Comparison of ENCODE assay signal across 1 cellular context in genomic region chr17:13940858-13941665, GRCh38.
TF ChIP-seq lines count a peak whose summit lies in the region.

No MANE protein-coding gene starts in this region.

TF ChIP-seq in K562, 482 proteins besides CTCF, POLR2A, EP300 and RAD21 (continued from another document and continues in another):
- TF ChIP-seq E2F8 (IDR thresholded peaks at IDR 0.05; ENCODE audit: low read depth, partially characterized antibody) (no peak), SMARCA4 (IDR thresholded peaks at IDR 0.05) (no peak), TAL1 (IDR thresholded peaks at IDR 0.05) (peak; percentile 57), CBX3 (IDR thresholded peaks at IDR 0.05; ENCODE audit: borderline replicate concordance in 1 of 2, low read length in 2 of 2) (no peak), ZNF79 (CRISPR knock-in tag; IDR thresholded peaks at IDR 0.05; ENCODE audit: low read depth) (no peak), NFE2 (IDR thresholded peaks at IDR 0.05; ENCODE audit: low read depth) (no peak), KDM5B (IDR thresholded peaks at IDR 0.05; ENCODE audit: insufficient replicate concordance, low read depth, low read length) (no peak), HLTF (IDR thresholded peaks at IDR 0.05) (no peak), E2F6 (IDR thresholded peaks at IDR 0.05; ENCODE audit: borderline replicate concordance in 1 of 2, extremely low read depth in 1 of 2, insufficient read depth in 1 of 2, insufficient read length in 1 of 2, low read depth in 1 of 2, low read length in 1 of 2, poor library complexity in 1 of 2, severe bottlenecking in 1 of 2) (no peak), HNRNPUL1 (IDR thresholded peaks at IDR 0.05; ENCODE audit: low read length) (no peak), ZNF175 (CRISPR knock-in tag; IDR thresholded peaks at IDR 0.05; ENCODE audit: low read depth) (no peak), POU5F1 (IDR thresholded peaks at IDR 0.05; ENCODE audit: borderline replicate concordance, low read depth, low read length, partially characterized antibody) (no peak), NEUROD1 (IDR thresholded peaks at IDR 0.05; ENCODE audit: borderline replicate concordance, low read depth, low read length, partially characterized antibody) (no peak), ELF1 (tag; IDR thresholded peaks at IDR 0.05) (peak; percentile 28; the same call in 1 of the 2 replicates), ZNF407 (IDR thresholded peaks at IDR 0.05; ENCODE audit: low read depth) (no peak), PHF8 (IDR thresholded peaks at IDR 0.05; ENCODE audit: borderline replicate concordance, low read length) (no peak), ZNF518B (CRISPR knock-in tag; IDR thresholded peaks at IDR 0.05) (no peak), SMARCA5 (IDR thresholded peaks at IDR 0.05) (no peak), FOXJ2 (tag; IDR thresholded peaks at IDR 0.05) (no peak), PPARD (CRISPR knock-in tag; IDR thresholded peaks at IDR 0.05) (no peak), ELK1 (CRISPR knock-in tag; IDR thresholded peaks at IDR 0.05) (no peak), PKNOX1 (IDR thresholded peaks at IDR 0.05) (peak; percentile 94), NFIX (CRISPR knock-in tag; IDR thresholded peaks at IDR 0.05; ENCODE audit: low read depth) (no peak), ZNF766 (CRISPR knock-in tag; conservative IDR thresholded peaks at IDR 0.05) (0 out of 2 replicates have a peak, but pooled peaks have one; percentile 11), ZNF174 (CRISPR knock-in tag; IDR thresholded peaks at IDR 0.05) (no peak), TAF7 (tag; IDR thresholded peaks at IDR 0.05) (no peak), PHB2 (IDR thresholded peaks at IDR 0.05; ENCODE audit: low read depth) (no peak), COPS2 (conservative IDR thresholded peaks at IDR 0.05) (no peak), SMAD2 (IDR thresholded peaks at IDR 0.05; ENCODE audit: low read depth, low read length) (no peak), CBX2 (IDR thresholded peaks at IDR 0.05; ENCODE audit: insufficient read depth, low read length, poor library complexity, severe bottlenecking) (no peak), POLR3A (IDR thresholded peaks at IDR 0.05; ENCODE audit: borderline replicate concordance, extremely low read depth, insufficient read depth, insufficient read length) (no peak), ELF4 (CRISPR knock-in tag; IDR thresholded peaks at IDR 0.05) (no peak), MAZ (CRISPR knock-in tag; conservative IDR thresholded peaks at IDR 0.05 in 1 of 2, IDR thresholded peaks at IDR 0.05 in 1 of 2) (no peak), ATF1 (CRISPR knock-in tag; IDR thresholded peaks at IDR 0.05) (no peak), ATF1 (tag; IDR thresholded peaks at IDR 0.05) (no peak), BRF1 (IDR thresholded peaks at IDR 0.05; ENCODE audit: borderline replicate concordance, extremely low read depth, insufficient read length) (no peak), KLF16 (IDR thresholded peaks at IDR 0.05) (peak; percentile 42; the same call in 1 of the 2 replicates), SRSF1 (IDR thresholded peaks at IDR 0.05; ENCODE audit: low read depth, low read length) (no peak), SFPQ (IDR thresholded peaks at IDR 0.05; ENCODE audit: low read depth, low read length) (no peak), MNT (conservative IDR thresholded peaks at IDR 0.05) (no peak), ILF3 (IDR thresholded peaks at IDR 0.05; ENCODE audit: borderline replicate concordance) (no peak), ZNF354B (CRISPR knock-in tag; IDR thresholded peaks at IDR 0.05) (no peak), DACH1 (IDR thresholded peaks at IDR 0.05; ENCODE audit: partially characterized antibody) (no peak), ZNF444 (CRISPR knock-in tag; IDR thresholded peaks at IDR 0.05) (no peak), ZNF75A (CRISPR knock-in tag; IDR thresholded peaks at IDR 0.05) (no peak)
